Comparison of ENCODE assay signal across 18 cellular contexts in genomic region chr22:30832407-30832987, GRCh38.
A peak's percentile ranks its signal among the peaks of the same experiment; 100 is the strongest.
DNase-seq lines count a peak whose midpoint lies in the region; ATAC-seq and FAIRE-seq lines count a peak whose summit lies in the region.
"Had no signal": no experiment of that assay in that cellular context is flagged by ENCODE, and none has a peak within 500 bp of the region (broad histone marks: within the 10 kb centered on the region; RNA-seq: fewer than 3 reads in every experiment).

No MANE protein-coding gene starts in this region.

- no peak overlapping the region for H3K4me3 ChIP-seq in H7 (ENCODE audit: insufficient read depth, low read depth, low read length)
- H3K4me3 ChIP-seq: GM23248 had no signal

- H3K27me3 ChIP-seq in H7 (ENCODE audit: control insufficient read depth, insufficient read depth, low read length), result no peaks in the 10 kb centered on the region

- in situ Hi-C loops in ACHN (cut with HindIII; ENCODE audit: low pct_ligation_motif_present, low pct_unique_long_range_greater_than_20kb, low sequenced_read_pairs), result no loop called here

- no peak for FAIRE-seq in RCC 7860 (lab: Jason Lieb, UNC)

- ATAC-seq in GM21515 (IDR thresholded peaks at IDR 0.05; ENCODE audit: unreplicated experiment), result no peak

- H3K36me3 ChIP-seq in H7 (replicated peaks; ENCODE audit: control insufficient read depth, insufficient read depth, low read length), result no peaks in the 10 kb centered on the region

- DNase-seq in A172 (ENCODE audit: low spot score) (peak; percentile 33), H7 (peak; percentile 33), astrocyte of the hippocampus (ENCODE audit: low read depth, low spot score) (peak; percentile 26), mesenteric fat pad (ENCODE audit: low spot score) (peak; percentile 53), ACHN (no peak), RCC 7860 (ENCODE audit: low spot score) (no peak), Kasumi-1 (lab: John Stamatoyannopoulos, UW) (no peak)
- DNase-seq: C1 segment of cervical spinal cord; CD8-positive, alpha-beta memory T cell; DMS79; GM23248; KBM-7; NCI-H1417 treated with DMSO at 0.1 percent for 48 hours; NCI-H1930; NCI-H226; NCI-H524 treated with DMSO at 0.1 percent for 48 hours; SW 1271 had no signal

Comparison
In these comparisons a context has a peak if more than half of its experiments do, and no peak if none do; other contexts are left out.
1. DNase-seq: peak in A172 (single experiment), H7 (single experiment), astrocyte of the hippocampus (single experiment) and mesenteric fat pad (single experiment); none in ACHN (single experiment), RCC 7860 (single experiment) and Kasumi-1 (0 of 2).